In the genomic region with DNA sequence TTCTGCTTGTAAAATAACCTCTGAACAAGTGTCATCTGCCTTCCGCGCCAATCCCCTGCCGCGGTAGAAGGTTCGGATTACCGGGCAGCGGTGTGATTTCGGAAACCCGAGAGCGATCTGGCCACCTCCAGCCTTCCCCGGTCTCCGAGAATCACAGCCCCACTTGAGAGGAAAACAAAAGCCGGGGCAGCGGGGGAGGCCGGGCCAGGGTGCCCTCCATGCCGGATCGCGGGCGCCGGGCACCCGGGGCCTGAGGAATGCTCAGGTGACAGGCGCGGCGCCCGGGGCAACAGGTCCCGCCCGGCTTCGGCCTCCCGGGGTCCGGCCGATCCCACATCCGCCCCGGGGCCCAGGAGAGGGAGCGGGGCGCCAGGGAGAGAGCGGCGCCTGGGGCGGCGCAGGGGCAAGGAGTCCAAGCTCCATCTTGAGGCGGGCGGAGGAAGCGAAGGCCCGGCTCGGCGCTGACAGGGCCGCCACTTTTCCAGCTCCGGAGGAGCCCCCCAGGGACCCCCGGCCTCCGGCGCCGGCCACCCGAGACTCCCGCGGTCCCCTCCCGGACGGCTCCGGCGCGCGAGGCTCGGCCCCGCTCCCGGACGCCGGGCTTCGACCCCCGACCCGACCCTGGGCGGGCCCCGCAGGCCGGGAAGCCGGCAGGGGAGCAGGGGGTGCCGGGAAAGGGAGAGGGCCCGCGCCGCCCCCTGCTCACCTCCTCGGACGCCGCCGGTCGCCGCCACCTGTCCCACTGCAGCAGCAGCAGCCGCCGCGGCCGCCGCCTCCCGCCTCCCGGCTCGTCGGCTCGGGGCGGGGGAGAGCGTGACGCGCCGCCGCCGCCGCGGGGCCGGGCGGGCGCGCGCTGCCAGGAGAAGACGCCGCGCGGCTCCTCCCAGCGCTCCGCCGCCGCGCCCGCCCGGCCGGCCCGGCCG, we compare ENCODE assay signal across 8 cellular contexts.
DNase-seq lines count a peak whose midpoint lies in the region; ATAC-seq lines count a peak whose summit lies in the region.

A gene (minus strand): TSS at position 855 of the 923 bp plus-strand sequence. CDS start 42,217 bp downstream, outside the sequence.

- DNase-seq in AG08395 (ENCODE audit: low spot score) (peak; percentile 69), NCI-H774 (lab: John Stamatoyannopoulos, UW) (peak; percentile 46), activated T-cell treated with anti-CD3 and anti-CD28 coated beads for 24 hours (ENCODE audit: low read depth) (peak; percentile 43), epithelial cell of prostate (ENCODE audit: low read depth, low spot score) (no peak)
- peak; percentile 58 for DNase-seq in stimulated activated naive CD4-positive, alpha-beta T cell treated with Interleukin-2 at 50 U/mL for 16 hours (lab: John Stamatoyannopoulos, UW)

- no peaks in the 10 kb centered on the region for H3K9me3 ChIP-seq in mucosa of rectum (ENCODE audit: control insufficient read depth in 2 of 2, low read length in 2 of 2)

- H3K9ac ChIP-seq in mucosa of rectum (ENCODE audit: low read depth in 1 of 2, low read length in 2 of 2) = peak within 1 kb of the TSS; percentile 80 to 92

- peaks cover 13 to 19% of the 10 kb centered on the region in 2 donors for H3K4me1 ChIP-seq in mucosa of rectum (ENCODE audit: control insufficient read depth in 2 of 2, insufficient read depth in 2 of 2, low read length in 2 of 2)

- no peaks in the 10 kb centered on the region for H3K36me3 ChIP-seq in mucosa of rectum (ENCODE audit: control insufficient read depth in 2 of 2, insufficient read depth in 2 of 2, low read length in 2 of 2)

- ATAC-seq in GM18517 (IDR thresholded peaks at IDR 0.05; ENCODE audit: unreplicated experiment) = peak; percentile 58
- ATAC-seq in HG03066 (IDR thresholded peaks at IDR 0.05; ENCODE audit: low read depth, unreplicated experiment) = peak; percentile 58

- peak within 1 kb of the TSS; percentile 68 to 92 for H3K4me3 ChIP-seq in mucosa of rectum (ENCODE audit: low read length in 2 of 2)

- peak within 1 kb of the TSS; percentile 95 for H3K27ac ChIP-seq in epithelial cell of prostate
- H3K27ac ChIP-seq in mucosa of rectum (ENCODE audit: low read depth in 2 of 2, low read length in 2 of 2) = peak within 1 kb of the TSS; percentile 87 to 88

- no peaks in the 10 kb centered on the region for H3K27me3 ChIP-seq in mucosa of rectum (ENCODE audit: control insufficient read depth in 2 of 2, insufficient read depth in 2 of 2, low read length in 2 of 2)
